Comparison of ENCODE assay signal across 10 cellular contexts in genomic region chr1:244945109-244945671, GRCh38.
DNase-seq lines count a peak whose midpoint lies in the region; ATAC-seq and TF ChIP-seq lines count a peak whose summit lies in the region.
"Had no signal": no experiment of that assay in that cellular context is flagged by ENCODE, and none has a peak within 500 bp of the region (broad histone marks: within the 10 kb centered on the region; RNA-seq: fewer than 3 reads in every experiment).

No MANE protein-coding gene starts in this region.

- peaks cover 2% of the 10 kb centered on the region for H3K4me1 Mint-ChIP-seq in T-helper 17 cell
- no peaks in the 10 kb centered on the region for H3K4me1 Mint-ChIP-seq in activated T-cell treated with anti-CD3 and anti-CD28 coated beads, Interleukin-2, amount 50 U/mL, for 24 hours (ENCODE audit: low read depth)

- 45 to 59% methylated on average over 3 of the region's 3 CpGs for WGBS in body of pancreas, 2 donors

- no peaks in the 10 kb centered on the region for H3K9me3 Mint-ChIP-seq in activated T-cell treated with anti-CD3 and anti-CD28 coated beads, Interleukin-2, amount 50 U/mL, for 24 hours

- no peaks in the 10 kb centered on the region for H3K36me3 ChIP-seq in body of pancreas (replicated peaks in 1 of 2; ENCODE audit: insufficient read depth in 1 of 2, low read depth in 2 of 2)

- no peaks in the 10 kb centered on the region for H3K36me3 Mint-ChIP-seq in T-helper 17 cell (ENCODE audit: low read depth)
- H3K36me3 Mint-ChIP-seq in activated T-cell treated with anti-CD3 and anti-CD28 coated beads, Interleukin-2, amount 50 U/mL, for 24 hours (ENCODE audit: low read depth), result no peaks in the 10 kb centered on the region

- H3K4me1 ChIP-seq in body of pancreas, result no peaks in the 10 kb centered on the region

- no peaks in the 10 kb centered on the region for H3K9me3 ChIP-seq in T-helper 17 cell (ENCODE audit: control insufficient read depth, low read length, poor library complexity, severe bottlenecking)
- peaks cover 0 to 4% (median 0%) of the 10 kb centered on the region in 3 donors for H3K9me3 ChIP-seq in body of pancreas

- intact Hi-C loops in body of pancreas (cut with DNase I), result no loop called here

- DNase-seq in T-helper 17 cell (no peak), KG1 (lab: John Stamatoyannopoulos, UW) (no peak), body of pancreas (no peak), NCI-H2107 (lab: John Stamatoyannopoulos, UW) (no peak)
- DNase-seq in activated T-cell treated with anti-CD3 and anti-CD28 coated beads, Interleukin-2, amount 50 U/mL, for 24 hours, result no peak
- DNase-seq: H7, NCI-H2029 had no signal

- no peak overlapping the region for H3K4me3 ChIP-seq in body of pancreas

- H3K27ac ChIP-seq in body of pancreas, result no peak overlapping the region

- no peaks in the 10 kb centered on the region for H3K27me3 ChIP-seq in body of pancreas

- no peak for TF ChIP-seq CTCF in body of pancreas (IDR thresholded peaks at IDR 0.05)

- ATAC-seq in GM18858 (IDR thresholded peaks at IDR 0.05; ENCODE audit: unreplicated experiment), result peak; percentile 81
- ATAC-seq in GM21515 (IDR thresholded peaks at IDR 0.05; ENCODE audit: unreplicated experiment), result peak; percentile 85
- peak; percentile 82 for ATAC-seq in HG03103 (IDR thresholded peaks at IDR 0.05; ENCODE audit: low read depth, unreplicated experiment)
- ATAC-seq in T-helper 17 cell, result peak; percentile 42
- no peak for ATAC-seq in body of pancreas

- peaks cover 10% of the 10 kb centered on the region for H3K27me3 Mint-ChIP-seq in T-helper 17 cell
- no peaks in the 10 kb centered on the region for H3K27me3 Mint-ChIP-seq in activated T-cell treated with anti-CD3 and anti-CD28 coated beads, Interleukin-2, amount 50 U/mL, for 24 hours

- no peak for TF ChIP-seq POLR2A in body of pancreas (IDR thresholded peaks at IDR 0.05)

- H3K4me3 Mint-ChIP-seq in T-helper 17 cell, result no peak overlapping the region
- H3K4me3 Mint-ChIP-seq in activated T-cell treated with anti-CD3 and anti-CD28 coated beads, Interleukin-2, amount 50 U/mL, for 24 hours, result no peak overlapping the region

- H3K27ac Mint-ChIP-seq in T-helper 17 cell, result no peak overlapping the region
- H3K27ac Mint-ChIP-seq in activated T-cell treated with anti-CD3 and anti-CD28 coated beads, Interleukin-2, amount 50 U/mL, for 24 hours, result no peak overlapping the region
